ENCODE assay signal across 11 cellular contexts in genomic region chr20:37880726-37881591, GRCh38. TPM values are rescaled to one million over a fixed set of nuclear protein-coding genes. Genes with fewer than 3 reads are reported as not detected.
DNase-seq lines count a peak whose midpoint lies in the region; TF ChIP-seq lines count a peak whose summit lies in the region.
"Had no signal": no experiment of that assay in that cellular context is flagged by ENCODE, and none has a peak within 500 bp of the region (broad histone marks: within the 10 kb centered on the region; RNA-seq: fewer than 3 reads in every experiment).

No MANE protein-coding gene starts in this region.

- no peaks in the 10 kb centered on the region for H3K27me3 ChIP-seq in neuronal stem cell (ENCODE audit: control insufficient read depth in 3 of 3, insufficient read depth in 3 of 3, low read depth in 1 of 3, low read length in 3 of 3)

- H3K79me1 ChIP-seq in neuronal stem cell (ENCODE audit: low read depth, low read length) = no peaks in the 10 kb centered on the region

- no peaks in the 10 kb centered on the region for H3K27me3 Mint-ChIP-seq in activated CD4-positive, alpha-beta memory T cell treated with anti-CD3 and anti-CD28 coated beads, Interleukin-2, amount 10 ng/mL, durations not matched to agents 7 days and 5 days
- H3K27me3 Mint-ChIP-seq: activated CD8-positive, alpha-beta memory T cell treated with anti-CD3 and anti-CD28 coated beads, Interleukin-2, amount 10 ng/mL, durations not matched to agents 7 days and 5 days had no signal

- H3K23ac ChIP-seq in neuronal stem cell (ENCODE audit: low read depth, low read length, poor library complexity) = no peak overlapping the region

- no peak overlapping the region for H4K8ac ChIP-seq in neuronal stem cell (ENCODE audit: low read depth, low read length)

- no peaks in the 10 kb centered on the region for H3K9me3 Mint-ChIP-seq in activated CD4-positive, alpha-beta memory T cell treated with anti-CD3 and anti-CD28 coated beads, Interleukin-2, amount 10 ng/mL, durations not matched to agents 7 days and 5 days
- H3K9me3 Mint-ChIP-seq: CD8-positive, alpha-beta memory T cell had no signal

- H2AFZ ChIP-seq in neuronal stem cell (ENCODE audit: low read length) = peak overlapping the region; percentile 51

- no peak overlapping the region for H2BK15ac ChIP-seq in neuronal stem cell (ENCODE audit: low read length)

- WGBS in neuronal stem cell (ENCODE audit: extremely low coverage in 2 of 2, insufficient read length in 2 of 2, insufficient replicate concordance in 1 of 2), 2 donors = no CpG with 5 or more reads among the region's 18 CpGs

- H2BK12ac ChIP-seq in neuronal stem cell (ENCODE audit: low read length) = no peak overlapping the region

- CTCF ChIA-PET in activated CD4-positive, alpha-beta memory T cell treated with anti-CD3 and anti-CD28 coated beads, Interleukin-2, amount 10 ng/mL, durations not matched to agents 7 days and 5 days (lab: Charles Lee) = no interaction called here

- DNase-seq in DMS53 treated with DMSO at 0.1 percent for 48 hours (lab: John Stamatoyannopoulos, UW; ENCODE audit: unreplicated experiment) (peak; percentile 44), NCI-H2227 (lab: John Stamatoyannopoulos, UW; ENCODE audit: unreplicated experiment) (peak; percentile 56), epithelial cell of esophagus (ENCODE audit: low read depth) (peak; percentile 75), neuronal stem cell (ENCODE audit: low spot score) (no peak), T1000 (lab: John Stamatoyannopoulos, UW) (no peak), SW 1271 (lab: John Stamatoyannopoulos, UW) (no peak), occipital lobe (lab: John Stamatoyannopoulos, UW) (no peak)
- no peak for DNase-seq in activated CD4-positive, alpha-beta memory T cell treated with anti-CD3 and anti-CD28 coated beads, Interleukin-2, amount 10 ng/mL, durations not matched to agents 7 days and 5 days
- DNase-seq: activated CD8-positive, alpha-beta memory T cell treated with anti-CD3 and anti-CD28 coated beads, Interleukin-2, amount 10 ng/mL, durations not matched to agents 7 days and 5 days; CD8-positive, alpha-beta memory T cell; left lung had no signal

- TF ChIP-seq CTCF in epithelial cell of esophagus (IDR thresholded peaks at IDR 0.05; ENCODE audit: insufficient read depth, low read depth, low read length, missing control alignments) = no peak

- H3K27ac ChIP-seq in neuronal stem cell (replicated peaks; ENCODE audit: low read length) = no peak overlapping the region
- H3K27ac ChIP-seq: left lung had no signal

- H3K4me1 ChIP-seq in neuronal stem cell (ENCODE audit: control insufficient read depth in 2 of 2, insufficient read depth in 1 of 2, low read depth in 1 of 2, low read length in 2 of 2) = peaks cover 0 to 5% of the 10 kb centered on the region in 2 donors
- H3K4me1 ChIP-seq: left lung had no signal

- H3K9ac ChIP-seq in neuronal stem cell (ENCODE audit: low read depth, low read length, poor library complexity) = no peak overlapping the region

- H2AK5ac ChIP-seq in neuronal stem cell (ENCODE audit: low read depth, low read length) = peak overlapping the region; percentile 37

- H3K27ac Mint-ChIP-seq in activated CD4-positive, alpha-beta memory T cell treated with anti-CD3 and anti-CD28 coated beads, Interleukin-2, amount 10 ng/mL, durations not matched to agents 7 days and 5 days = no peak overlapping the region
- H3K27ac Mint-ChIP-seq: activated CD8-positive, alpha-beta memory T cell treated with anti-CD3 and anti-CD28 coated beads, Interleukin-2, amount 10 ng/mL, durations not matched to agents 7 days and 5 days had no signal

- no peak overlapping the region for H2BK5ac ChIP-seq in neuronal stem cell (ENCODE audit: low read length)

- no peak overlapping the region for H4K91ac ChIP-seq in neuronal stem cell (ENCODE audit: low read depth, low read length, poor library complexity)

- H3K4me3 ChIP-seq in epithelial cell of esophagus (ENCODE audit: low read length) = no peak overlapping the region
- no peak overlapping the region for H3K4me3 ChIP-seq in neuronal stem cell (ENCODE audit: low read length in 2 of 2)
- H3K4me3 ChIP-seq: left lung had no signal

- peak overlapping the region; percentile 26 for H3K14ac ChIP-seq in neuronal stem cell (ENCODE audit: low read length)

- H3K18ac ChIP-seq in neuronal stem cell (ENCODE audit: low read length) = peak overlapping the region; percentile 51

- no peaks in the 10 kb centered on the region for H3K36me3 ChIP-seq in neuronal stem cell (replicated peaks in 1 of 2; ENCODE audit: control insufficient read depth in 2 of 2, insufficient read depth in 2 of 2, low read length in 2 of 2)
- H3K36me3 ChIP-seq: left lung had no signal

- no peaks in the 10 kb centered on the region for H3K36me3 Mint-ChIP-seq in activated CD4-positive, alpha-beta memory T cell treated with anti-CD3 and anti-CD28 coated beads, Interleukin-2, amount 10 ng/mL, durations not matched to agents 7 days and 5 days (ENCODE audit: low read depth)
- H3K36me3 Mint-ChIP-seq: activated CD8-positive, alpha-beta memory T cell treated with anti-CD3 and anti-CD28 coated beads, Interleukin-2, amount 10 ng/mL, durations not matched to agents 7 days and 5 days; CD8-positive, alpha-beta memory T cell had no signal

- POLR2A ChIA-PET in activated CD4-positive, alpha-beta memory T cell treated with anti-CD3 and anti-CD28 coated beads, Interleukin-2, amount 10 ng/mL, durations not matched to agents 7 days and 5 days (lab: Charles Lee) = no interaction called here

- H3K4ac ChIP-seq in neuronal stem cell (ENCODE audit: low read length) = no peak overlapping the region

- H3K4me1 Mint-ChIP-seq in activated CD4-positive, alpha-beta memory T cell treated with anti-CD3 and anti-CD28 coated beads, Interleukin-2, amount 10 ng/mL, durations not matched to agents 7 days and 5 days = no peaks in the 10 kb centered on the region
- H3K4me1 Mint-ChIP-seq: activated CD8-positive, alpha-beta memory T cell treated with anti-CD3 and anti-CD28 coated beads, Interleukin-2, amount 10 ng/mL, durations not matched to agents 7 days and 5 days; CD8-positive, alpha-beta memory T cell had no signal

- no peaks in the 10 kb centered on the region for H3K9me3 ChIP-seq in neuronal stem cell (replicated peaks in 1 of 2; ENCODE audit: control insufficient read depth in 2 of 2, insufficient read depth in 1 of 2, low read depth in 1 of 2, low read length in 2 of 2)
- H3K9me3 ChIP-seq: left lung had no signal

- no peak overlapping the region for H3K4me2 ChIP-seq in neuronal stem cell (ENCODE audit: insufficient read depth, low read length, poor library complexity, severe bottlenecking)

- H3K4me3 Mint-ChIP-seq in activated CD4-positive, alpha-beta memory T cell treated with anti-CD3 and anti-CD28 coated beads, Interleukin-2, amount 10 ng/mL, durations not matched to agents 7 days and 5 days = no peak overlapping the region
- H3K4me3 Mint-ChIP-seq: activated CD8-positive, alpha-beta memory T cell treated with anti-CD3 and anti-CD28 coated beads, Interleukin-2, amount 10 ng/mL, durations not matched to agents 7 days and 5 days; CD8-positive, alpha-beta memory T cell had no signal

- no peak overlapping the region for H2BK120ac ChIP-seq in neuronal stem cell (ENCODE audit: low read depth, low read length)

RNA-seq across cellular contexts. Expression of gene VSTM2L, which starts 22.0 kb away (rescaled TPM):
- polyA plus RNA-seq in neuronal stem cell (2013, experiment 1 of 2) = 9.1 TPM
- 8.0 TPM for polyA plus RNA-seq in neuronal stem cell (2013, experiment 2 of 2)
- total RNA-seq in activated CD4-positive, alpha-beta memory T cell treated with anti-CD3 and anti-CD28 coated beads, Interleukin-2, amount 10 ng/mL, durations not matched to agents 7 days and 5 days = under 1 TPM in 1 of 2 experiments, not detected in 1; 0.20 TPM
- total RNA-seq in occipital lobe = 39.6 TPM
- total RNA-seq: CD8-positive, alpha-beta memory T cell had no signal
- polyA plus RNA-seq: CD8-positive, alpha-beta memory T cell had no signal

Comparison
In these comparisons a context has a peak if more than half of its experiments do, and no peak if none do; other contexts are left out.
1. DNase-seq: peak in DMS53 treated with DMSO at 0.1 percent for 48 hours (single experiment), NCI-H2227 (single experiment) and epithelial cell of esophagus (single experiment); none in neuronal stem cell (single experiment), T1000 (single experiment), SW 1271 (0 of 2), activated CD4-positive, alpha-beta memory T cell treated with anti-CD3 and anti-CD28 coated beads, Interleukin-2, amount 10 ng/mL, durations not matched to agents 7 days and 5 days (single experiment) and occipital lobe (single experiment).
2. RNA of gene VSTM2L, which starts 22.0 kb away (total RNA-seq): 39.6 TPM in occipital lobe (single experiment); 0.20 TPM in activated CD4-positive, alpha-beta memory T cell treated with anti-CD3 and anti-CD28 coated beads, Interleukin-2, amount 10 ng/mL, durations not matched to agents 7 days and 5 days; every median in the first group is over 10 times any median in the second.